In genomic region chr10:27099916-27100799, GRCh38 we compare ENCODE assay signal across 1 cellular context.
A peak's percentile ranks its signal among the peaks of the same experiment; 100 is the strongest.
TF ChIP-seq lines count a peak whose summit lies in the region.

Gene ANKRD26, minus strand, starts transcription at chr10:27100494. Its CDS starts 168 bp downstream, at chr10:27100326.

TF ChIP-seq in K562, 482 proteins besides CTCF, POLR2A, EP300 and RAD21 (continued from another document):
- no peak for TF ChIP-seq ZNF449 (CRISPR knock-in tag; IDR thresholded peaks at IDR 0.05)
- TF ChIP-seq GTF2A2 (tag; IDR thresholded peaks at IDR 0.05): no peak
- no peak for TF ChIP-seq HNRNPH1 (optimal IDR thresholded peaks at IDR 0.05; ENCODE audit: low read depth, low read length)
- TF ChIP-seq HMGN3 (IDR thresholded peaks at IDR 0.05; ENCODE audit: borderline replicate concordance, extremely low read depth, insufficient read length, low read depth, low read length): no peak
- no peak for TF ChIP-seq CBFA2T2 (conservative IDR thresholded peaks at IDR 0.05)
- no peak for TF ChIP-seq ZNF695 (CRISPR knock-in tag; IDR thresholded peaks at IDR 0.05)
- TF ChIP-seq MLX (CRISPR knock-in tag; conservative IDR thresholded peaks at IDR 0.05): no peak
- no peak for TF ChIP-seq ZNF444 (CRISPR knock-in tag; IDR thresholded peaks at IDR 0.05)
- no peak for TF ChIP-seq ZNF217 (CRISPR knock-in tag; IDR thresholded peaks at IDR 0.05)
- TF ChIP-seq COPS2 (conservative IDR thresholded peaks at IDR 0.05): no peak
- TF ChIP-seq ZNF133 (CRISPR knock-in tag; IDR thresholded peaks at IDR 0.05): no peak
- TF ChIP-seq ZNF197 (CRISPR knock-in tag; IDR thresholded peaks at IDR 0.05; ENCODE audit: low read depth): no peak
- no peak for TF ChIP-seq ZNF224 (CRISPR knock-in tag; IDR thresholded peaks at IDR 0.05)
- TF ChIP-seq ZBTB1 (CRISPR knock-in tag; IDR thresholded peaks at IDR 0.05; ENCODE audit: borderline replicate concordance, low read depth): peak; percentile 73; the same call in 1 of the 2 replicates
- TF ChIP-seq, protein P1, sequence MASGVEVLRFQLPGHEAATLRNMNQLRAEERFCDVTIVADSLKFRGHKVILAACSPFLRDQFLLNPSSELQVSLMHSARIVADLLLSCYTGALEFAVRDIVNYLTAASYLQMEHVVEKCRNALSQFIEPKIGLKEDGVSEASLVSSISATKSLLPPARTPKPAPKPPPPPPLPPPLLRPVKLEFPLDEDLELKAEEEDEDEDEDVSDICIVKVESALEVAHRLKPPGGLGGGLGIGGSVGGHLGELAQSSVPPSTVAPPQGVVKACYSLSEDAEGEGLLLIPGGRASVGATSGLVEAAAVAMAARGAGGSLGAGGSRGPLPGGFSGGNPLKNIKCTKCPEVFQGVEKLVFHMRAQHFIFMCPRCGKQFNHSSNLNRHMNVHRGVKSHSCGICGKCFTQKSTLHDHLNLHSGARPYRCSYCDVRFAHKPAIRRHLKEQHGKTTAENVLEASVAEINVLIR (CRISPR knock-in tag; IDR thresholded peaks at IDR 0.05): no peak
- TF ChIP-seq TRIM28 (IDR thresholded peaks at IDR 0.05): no peak
- no peak for TF ChIP-seq HNRNPUL1 (IDR thresholded peaks at IDR 0.05; ENCODE audit: low read length)
- no peak for TF ChIP-seq ZC3H11A (IDR thresholded peaks at IDR 0.05; ENCODE audit: low read depth, low read length)
- TF ChIP-seq L3MBTL2 (IDR thresholded peaks at IDR 0.05): peak; percentile 74
- no peak for TF ChIP-seq E4F1 (CRISPR knock-in tag; IDR thresholded peaks at IDR 0.05; ENCODE audit: borderline replicate concordance)
- no peak for TF ChIP-seq DACH1 (IDR thresholded peaks at IDR 0.05; ENCODE audit: partially characterized antibody)
- TF ChIP-seq, protein P2, sequence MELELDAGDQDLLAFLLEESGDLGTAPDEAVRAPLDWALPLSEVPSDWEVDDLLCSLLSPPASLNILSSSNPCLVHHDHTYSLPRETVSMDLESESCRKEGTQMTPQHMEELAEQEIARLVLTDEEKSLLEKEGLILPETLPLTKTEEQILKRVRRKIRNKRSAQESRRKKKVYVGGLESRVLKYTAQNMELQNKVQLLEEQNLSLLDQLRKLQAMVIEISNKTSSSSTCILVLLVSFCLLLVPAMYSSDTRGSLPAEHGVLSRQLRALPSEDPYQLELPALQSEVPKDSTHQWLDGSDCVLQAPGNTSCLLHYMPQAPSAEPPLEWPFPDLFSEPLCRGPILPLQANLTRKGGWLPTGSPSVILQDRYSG (tag; conservative IDR thresholded peaks at IDR 0.05; ENCODE audit: low read depth): no peak
- no peak for TF ChIP-seq CBX8 (IDR thresholded peaks at IDR 0.05; ENCODE audit: borderline replicate concordance, extremely low read depth, low read depth, low read length, poor library complexity, severe bottlenecking)
- TF ChIP-seq ZBTB2 (IDR thresholded peaks at IDR 0.05): peak; percentile 100
- no peak for TF ChIP-seq HDAC3 (IDR thresholded peaks at IDR 0.05; ENCODE audit: borderline replicate concordance, partially characterized antibody)
- TF ChIP-seq, protein P3, sequence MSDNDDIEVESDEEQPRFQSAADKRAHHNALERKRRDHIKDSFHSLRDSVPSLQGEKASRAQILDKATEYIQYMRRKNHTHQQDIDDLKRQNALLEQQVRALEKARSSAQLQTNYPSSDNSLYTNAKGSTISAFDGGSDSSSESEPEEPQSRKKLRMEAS (CRISPR knock-in tag; IDR thresholded peaks at IDR 0.05): no peak
- TF ChIP-seq ZBTB11 (CRISPR knock-in tag; IDR thresholded peaks at IDR 0.05): no peak
- no peak for TF ChIP-seq NCOA4 (IDR thresholded peaks at IDR 0.05; ENCODE audit: partially characterized antibody)
- no peak for TF ChIP-seq MED1 (CRISPR knock-in tag; IDR thresholded peaks at IDR 0.05; ENCODE audit: borderline replicate concordance)
- 0 out of 2 replicates have a peak, but pooled peaks have one; percentile 8 for TF ChIP-seq NFIC (IDR thresholded peaks at IDR 0.05)
- TF ChIP-seq ZNF12 (CRISPR knock-in tag; IDR thresholded peaks at IDR 0.05): no peak
